Comparison of ENCODE assay signal across 32 cellular contexts in genomic region chr3:47601310-47601709, GRCh38. TPM values are rescaled to one million over a fixed set of nuclear protein-coding genes. Genes with fewer than 3 reads are reported as not detected.
DNase-seq lines count a peak whose midpoint lies in the region; ATAC-seq and TF ChIP-seq lines count a peak whose summit lies in the region.
"Had no signal": no experiment of that assay in that cellular context is flagged by ENCODE, and none has a peak within 500 bp of the region (broad histone marks: within the 10 kb centered on the region; RNA-seq: fewer than 3 reads in every experiment).

No MANE protein-coding gene starts in this region.

- H3K27ac ChIP-seq in right cardiac atrium (ENCODE audit: low read length) (no peak overlapping the region), endodermal cell (ENCODE audit: low read depth, low read length) (peak overlapping the region; percentile 60)
- H3K27ac ChIP-seq: gastrocnemius medialis, pancreas, sigmoid colon, testis, vagina, VCaP had no signal

- no peaks in the 10 kb centered on the region for H3K27me3 ChIP-seq in right cardiac atrium (ENCODE audit: control insufficient read depth, insufficient read depth)
- H3K27me3 ChIP-seq in endodermal cell (ENCODE audit: control insufficient read depth, insufficient read depth, low read length, poor library complexity, severe bottlenecking) = no peaks in the 10 kb centered on the region
- H3K27me3 ChIP-seq: gastrocnemius medialis, pancreas, sigmoid colon, testis, vagina had no signal

- H3K4me3 Mint-ChIP-seq in endodermal cell = no peak overlapping the region
- no peak overlapping the region for H3K4me3 Mint-ChIP-seq in T-helper 2 cell treated with Interferon-gamma antibody and Interleukin-4, amounts not matched to agents 5 μg/mL and 100 μg/mL, for 36 hours
- H3K4me3 Mint-ChIP-seq: activated T-cell treated with anti-CD3 and anti-CD28 coated beads, Interleukin-2, amount 50 U/mL, for 72 hours; B cell; CD8-positive, alpha-beta memory T cell; nephron; stimulated activated naive B cell treated with anti-CD40 and anti-IgM and Interleukin-4, amounts not matched to agents 10 μg/mL and 1 μg/mL and 100 μg/mL, for 72 hours had no signal

- intact Hi-C loops in right cardiac atrium (cut with DNase I) (no loop called here), Right ventricle myocardium inferior (cut with DNase I) (no loop called here)

- H3K9me3 ChIP-seq in right cardiac atrium (ENCODE audit: control insufficient read depth, low read length) (no peaks in the 10 kb centered on the region), endodermal cell (ENCODE audit: control insufficient read depth, low read length) (no peaks in the 10 kb centered on the region)
- H3K9me3 ChIP-seq: gastrocnemius medialis, HAP-1, pancreas, sigmoid colon, testis, vagina had no signal

- no peaks in the 10 kb centered on the region for H3K9me3 Mint-ChIP-seq in endodermal cell
- H3K9me3 Mint-ChIP-seq in T-helper 2 cell treated with Interferon-gamma antibody and Interleukin-4, amounts not matched to agents 5 μg/mL and 100 μg/mL, for 36 hours = no peaks in the 10 kb centered on the region
- H3K9me3 Mint-ChIP-seq: activated T-cell treated with anti-CD3 and anti-CD28 coated beads, Interleukin-2, amount 50 U/mL, for 72 hours; CD8-positive, alpha-beta memory T cell; nephron; stimulated activated naive B cell treated with anti-CD40 and anti-IgM and Interleukin-4, amounts not matched to agents 10 μg/mL and 1 μg/mL and 100 μg/mL, for 72 hours had no signal

- peaks cover 65% of the 10 kb centered on the region for H3K36me3 Mint-ChIP-seq in endodermal cell (ENCODE audit: low read depth)
- H3K36me3 Mint-ChIP-seq in T-helper 2 cell treated with Interferon-gamma antibody and Interleukin-4, amounts not matched to agents 5 μg/mL and 100 μg/mL, for 36 hours (ENCODE audit: low read depth) = peaks cover 17% of the 10 kb centered on the region

- H3K36me3 ChIP-seq in endodermal cell (ENCODE audit: control insufficient read depth, insufficient read depth, low read length) = peaks cover 81% of the 10 kb centered on the region
- H3K36me3 ChIP-seq: pancreas had no signal

- no peak for TF ChIP-seq CTCF in endodermal cell (conservative IDR thresholded peaks at IDR 0.05)

- DNase-seq in right cardiac atrium = no peak
- no peak for DNase-seq in Right ventricle myocardium inferior (ENCODE audit: missing footprints)
- no peak for DNase-seq in endodermal cell
- peak in 31 of 56 donors; percentile 5 to 52 (median 30) for DNase-seq in nucleus accumbens (lab: John Stamatoyannopoulos, UW)
- DNase-seq in GOT3 (lab: John Stamatoyannopoulos, UW) = no peak
- no peak for DNase-seq in T-helper 2 cell treated with Interferon-gamma antibody and Interleukin-4, amounts not matched to agents 5 μg/mL and 100 μg/mL, for 36 hours (ENCODE audit: low spot score)
- DNase-seq: activated CD4-positive, alpha-beta T cell treated with anti-CD3 and anti-CD28 coated beads for 48 hours; activated naive CD4-positive, alpha-beta T cell; activated T-cell treated with anti-CD3 and anti-CD28 coated beads, Interleukin-2, amount 50 U/mL, for 72 hours; CD8-positive, alpha-beta memory T cell; DMS153; gastrocnemius medialis; NCI-H1092 treated with DMSO at 0.1 percent for 48 hours; NCI-H187; NCI-H2171 treated with DMSO at 0.1 percent for 48 hours; NCI-H524 treated with DMSO at 0.1 percent for 48 hours; NK-92 treated with Interleukin-12 subunit alpha and Interleukin-12 subunit beta, amount 100 ng/mL, for 24 hours; pancreas; PC-3; Right ventricle myocardium superior; sigmoid colon; stimulated activated CD4-positive, alpha-beta T cell treated with anti-CD3 and anti-CD28 coated beads, Interleukin-4, amount 100 ng/mL, for 4 hours; stimulated activated naive B cell treated with anti-CD40 and anti-IgM and Interleukin-4, amounts not matched to agents 10 μg/mL and 1 μg/mL and 100 μg/mL, for 72 hours; testis had no signal

- no peaks in the 10 kb centered on the region for H3K4me1 Mint-ChIP-seq in endodermal cell
- H3K4me1 Mint-ChIP-seq in T-helper 2 cell treated with Interferon-gamma antibody and Interleukin-4, amounts not matched to agents 5 μg/mL and 100 μg/mL, for 36 hours (ENCODE audit: low read depth) = peaks cover 2% of the 10 kb centered on the region
- H3K4me1 Mint-ChIP-seq: B cell; nephron; stimulated activated naive B cell treated with anti-CD40 and anti-IgM and Interleukin-4, amounts not matched to agents 10 μg/mL and 1 μg/mL and 100 μg/mL, for 72 hours had no signal

- ATAC-seq in right cardiac atrium (peak; percentile 26 to 68), Right ventricle myocardium inferior (no peak), HG02642 (IDR thresholded peaks at IDR 0.05; ENCODE audit: poor library complexity, unreplicated experiment) (no peak), GM19328 (IDR thresholded peaks at IDR 0.05; ENCODE audit: unreplicated experiment) (no peak)
- ATAC-seq: activated T-cell treated with anti-CD3 and anti-CD28 coated beads, Interleukin-2, amount 50 U/mL, for 72 hours; gastrocnemius medialis; K562; pancreas; PC-3; stimulated activated naive B cell treated with anti-CD40 and anti-IgM and Interleukin-4, amounts not matched to agents 10 μg/mL and 1 μg/mL and 100 μg/mL, for 72 hours had no signal

- 55% methylated on average over 4 of the region's 4 CpGs for WGBS in right cardiac atrium
- 91 to 100% methylated on average over 4 of the region's 4 CpGs for WGBS in endodermal cell (ENCODE audit: insufficient coverage in 1 of 2, insufficient read length in 1 of 2), 2 experiments

- no peaks in the 10 kb centered on the region for H3K27me3 Mint-ChIP-seq in endodermal cell (ENCODE audit: insufficient read depth)
- H3K27me3 Mint-ChIP-seq in T-helper 2 cell treated with Interferon-gamma antibody and Interleukin-4, amounts not matched to agents 5 μg/mL and 100 μg/mL, for 36 hours (ENCODE audit: low read depth) = no peaks in the 10 kb centered on the region
- H3K27me3 Mint-ChIP-seq: B cell; CD8-positive, alpha-beta memory T cell; stimulated activated naive B cell treated with anti-CD40 and anti-IgM and Interleukin-4, amounts not matched to agents 10 μg/mL and 1 μg/mL and 100 μg/mL, for 72 hours had no signal

- H3K4me1 ChIP-seq in right cardiac atrium (ENCODE audit: control insufficient read depth, insufficient read depth, low read length) (peaks cover 1% of the 10 kb centered on the region), endodermal cell (ENCODE audit: control insufficient read depth, insufficient read depth, low read length) (no peaks in the 10 kb centered on the region)
- H3K4me1 ChIP-seq: HAP-1, pancreas, testis, vagina had no signal

- H3K9ac ChIP-seq in endodermal cell (ENCODE audit: extremely low read depth, low read length, poor library complexity, severe bottlenecking) = no peak overlapping the region

- no peak overlapping the region for H3K4me3 ChIP-seq in right cardiac atrium (ENCODE audit: low read length)
- no peak overlapping the region for H3K4me3 ChIP-seq in endodermal cell (ENCODE audit: low read length)
- H3K4me3 ChIP-seq: gastrocnemius medialis, HAP-1, K562, pancreas, sigmoid colon, testis, vagina had no signal

- H3K27ac Mint-ChIP-seq in endodermal cell = no peak overlapping the region
- H3K27ac Mint-ChIP-seq in T-helper 2 cell treated with Interferon-gamma antibody and Interleukin-4, amounts not matched to agents 5 μg/mL and 100 μg/mL, for 36 hours = no peak overlapping the region
- H3K27ac Mint-ChIP-seq: B cell, nephron had no signal

RNA-seq across cellular contexts. Expression of gene CSPG5, which starts 22.6 kb away (rescaled TPM):
- total RNA-seq in right cardiac atrium (1 to 10 TPM in 3 of 4 donors, under 1 TPM in 1; 0.85 to 1.2 (median 1.1) TPM), Right ventricle myocardium inferior (0.35 TPM), endodermal cell (under 1 TPM; 0.53 to 0.70 TPM)
- polyA plus RNA-seq in right cardiac atrium = 0.86 TPM
- 11.2 TPM for polyA plus RNA-seq in endodermal cell (2013, experiment 1 of 2)
- 7.8 TPM for polyA plus RNA-seq in endodermal cell (2013, experiment 2 of 2)
- polyA plus RNA-seq: CD8-positive, alpha-beta memory T cell had no signal

Comparison
In these comparisons a context has a peak if more than half of its experiments do, and no peak if none do; other contexts are left out.
1. ATAC-seq: peak in right cardiac atrium (2 of 2); none in Right ventricle myocardium inferior (single experiment), HG02642 (single experiment) and GM19328 (single experiment).
2. DNase-seq: peak in nucleus accumbens (31 of 56); none in right cardiac atrium (0 of 3), Right ventricle myocardium inferior (single experiment), endodermal cell (single experiment), GOT3 (single experiment) and T-helper 2 cell treated with Interferon-gamma antibody and Interleukin-4, amounts not matched to agents 5 μg/mL and 100 μg/mL, for 36 hours (single experiment).